Comparison of ENCODE assay signal across 11 cellular contexts in genomic region chr14:68464716-68465115, GRCh38.
A peak's percentile ranks its signal among the peaks of the same experiment; 100 is the strongest.
DNase-seq lines count a peak whose midpoint lies in the region; ATAC-seq and TF ChIP-seq lines count a peak whose summit lies in the region.
"Had no signal": no experiment of that assay in that cellular context is flagged by ENCODE, and none has a peak within 500 bp of the region (broad histone marks: within the 10 kb centered on the region; RNA-seq: fewer than 3 reads in every experiment).

No MANE protein-coding gene starts in this region.

- DNase-seq in EL (peak; percentile 88), NCI-H226 (peak; percentile 90), choroid plexus epithelial cell (ENCODE audit: low read depth) (peak; percentile 65), osteocyte (ENCODE audit: extremely low spot score, unreplicated experiment) (no peak), head of caudate nucleus (no peak), GM19238 (ENCODE audit: insufficient read length, low spot score) (no peak), medulla oblongata (ENCODE audit: extremely low spot score) (no peak)
- no peak for DNase-seq in naive thymus-derived CD8-positive, alpha-beta T cell
- DNase-seq: DMS 273 treated with DMSO at 0.1 percent for 48 hours, NCI-H1417 had no signal

- no peak for TF ChIP-seq CTCF in choroid plexus epithelial cell (conservative IDR thresholded peaks at IDR 0.05; ENCODE audit: low read depth, low read length)
- no peak for TF ChIP-seq CTCF in osteocyte (IDR thresholded peaks at IDR 0.05)

- ATAC-seq in naive thymus-derived CD8-positive, alpha-beta T cell: no peak

- intact Hi-C loops in head of caudate nucleus (cut with DNase I): no loop called here

- H3K4me3 ChIP-seq in choroid plexus epithelial cell (ENCODE audit: low read depth, low read length): no peak overlapping the region

- H3K27ac Mint-ChIP-seq in osteocyte (ENCODE audit: unreplicated experiment): peak overlapping the region; percentile 46
- no peak overlapping the region for H3K27ac Mint-ChIP-seq in naive thymus-derived CD8-positive, alpha-beta T cell
- H3K27ac Mint-ChIP-seq: activated naive CD4-positive, alpha-beta T cell treated with anti-CD3 and anti-CD28 coated beads, Interleukin-2, amount 50 U/mL, for 24 hours had no signal

- H3K4me1 Mint-ChIP-seq in osteocyte (ENCODE audit: unreplicated experiment): peaks cover 25% of the 10 kb centered on the region
- peaks cover 10 to 37% (median 21%) of the 10 kb centered on the region in 4 donors for H3K4me1 Mint-ChIP-seq in naive thymus-derived CD8-positive, alpha-beta T cell

- POLR2A ChIA-PET in naive thymus-derived CD8-positive, alpha-beta T cell (lab: Charles Lee): no interaction called here

- H3K9me3 Mint-ChIP-seq in osteocyte (ENCODE audit: unreplicated experiment): no peaks in the 10 kb centered on the region
- no peaks in the 10 kb centered on the region for H3K9me3 Mint-ChIP-seq in naive thymus-derived CD8-positive, alpha-beta T cell
- H3K9me3 Mint-ChIP-seq: activated naive CD4-positive, alpha-beta T cell treated with anti-CD3 and anti-CD28 coated beads, Interleukin-2, amount 50 U/mL, for 24 hours had no signal

- H3K4me3 Mint-ChIP-seq in osteocyte (ENCODE audit: unreplicated experiment): no peak overlapping the region
- no peak overlapping the region for H3K4me3 Mint-ChIP-seq in naive thymus-derived CD8-positive, alpha-beta T cell
- H3K4me3 Mint-ChIP-seq: activated naive CD4-positive, alpha-beta T cell treated with anti-CD3 and anti-CD28 coated beads, Interleukin-2, amount 50 U/mL, for 24 hours had no signal

- H3K27me3 Mint-ChIP-seq in osteocyte (ENCODE audit: unreplicated experiment): no peaks in the 10 kb centered on the region
- H3K27me3 Mint-ChIP-seq in naive thymus-derived CD8-positive, alpha-beta T cell: no peaks in the 10 kb centered on the region
- H3K27me3 Mint-ChIP-seq: activated naive CD4-positive, alpha-beta T cell treated with anti-CD3 and anti-CD28 coated beads, Interleukin-2, amount 50 U/mL, for 24 hours had no signal

- H3K36me3 Mint-ChIP-seq in osteocyte (ENCODE audit: unreplicated experiment): no peaks in the 10 kb centered on the region
- peaks cover 0 to under 1% (median 0%) of the 10 kb centered on the region in 3 donors for H3K36me3 Mint-ChIP-seq in naive thymus-derived CD8-positive, alpha-beta T cell

Comparison
In these comparisons a context has a peak if more than half of its experiments do, and no peak if none do; other contexts are left out.
1. DNase-seq: peak in EL (single experiment), NCI-H226 (single experiment) and choroid plexus epithelial cell (single experiment); none in osteocyte (single experiment), naive thymus-derived CD8-positive, alpha-beta T cell (0 of 10), head of caudate nucleus (0 of 42), GM19238 (single experiment) and medulla oblongata (single experiment).